9 cellular contexts compared by ENCODE assay signal in the genomic region with DNA sequence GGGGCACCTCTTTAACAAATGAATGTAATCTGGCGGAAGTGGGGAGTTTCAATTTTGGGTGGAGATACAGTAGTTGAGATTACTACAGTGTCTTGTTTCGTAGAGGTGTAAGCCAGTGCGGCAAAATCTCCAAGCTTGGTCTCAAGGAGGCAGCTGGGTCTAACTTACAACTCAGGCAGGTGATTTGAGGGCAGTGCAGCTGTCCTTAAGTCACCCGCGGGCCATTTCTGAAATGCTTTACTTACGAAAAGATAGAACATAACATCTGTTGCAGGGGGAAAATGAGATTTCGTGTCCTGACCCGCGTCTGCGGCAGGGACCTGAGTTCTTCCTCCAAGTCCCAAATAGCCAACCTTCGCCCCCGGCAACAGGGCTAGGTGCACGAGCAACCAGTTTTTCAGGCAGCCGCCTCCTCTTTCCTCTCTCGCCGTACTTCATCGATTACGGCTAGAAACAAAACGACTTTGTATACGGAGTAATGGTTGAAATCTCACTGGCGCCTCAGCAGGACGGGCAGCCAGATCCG. TPM values are rescaled to one million over a fixed set of nuclear protein-coding genes. Genes with fewer than 3 reads are reported as not detected.
DNase-seq lines count a peak whose midpoint lies in the region; ATAC-seq and TF ChIP-seq lines count a peak whose summit lies in the region.
"Had no signal": no experiment of that assay in that cellular context is flagged by ENCODE, and none has a peak within 500 bp of the region (broad histone marks: within the 10 kb centered on the region; RNA-seq: fewer than 3 reads in every experiment).

No MANE protein-coding gene starts in this region.

- H3K36me3 ChIP-seq in BLaER1 (peaks cover 16% of the 10 kb centered on the region), thoracic aorta (no peaks in the 10 kb centered on the region)

- H3K4me1 ChIP-seq in BLaER1: peaks cover 34% of the 10 kb centered on the region
- H3K4me1 ChIP-seq in thoracic aorta (ENCODE audit: control insufficient read depth in 1 of 2, low read depth in 2 of 2): peaks cover 12 to 16% of the 10 kb centered on the region in 2 donors

- intact Hi-C loops in lower leg skin (cut with DNase I; ENCODE audit: low total_unique reads): no loop called here

- DNase-seq in NCI-H82 (lab: John Stamatoyannopoulos, UW): peak; percentile 98
- DNase-seq in central memory CD8-positive, alpha-beta T cell (ENCODE audit: low spot score in 2 of 2): no peak
- DNase-seq in lower leg skin (ENCODE audit: low spot score in 2 of 2): no peak
- no peak for DNase-seq in thoracic aorta (ENCODE audit: low spot score)
- no peak for DNase-seq in stimulated activated CD4-positive, alpha-beta T cell treated with anti-CD3 and anti-CD28 coated beads, Interleukin-4, amount 100 ng/mL, for 1 hour

- H3K4me3 Mint-ChIP-seq in central memory CD8-positive, alpha-beta T cell: peak overlapping the region; percentile 96

- H3K27ac ChIP-seq in BLaER1 (peak overlapping the region; percentile 97), thoracic aorta (peak overlapping the region; percentile 93 to 94)

- no peaks in the 10 kb centered on the region for H3K27me3 Mint-ChIP-seq in central memory CD8-positive, alpha-beta T cell

- H3K27me3 ChIP-seq in BLaER1 (no peaks in the 10 kb centered on the region), thoracic aorta (replicated peaks; ENCODE audit: insufficient read depth) (no peaks in the 10 kb centered on the region)

- H3K4me2 ChIP-seq in BLaER1: peak overlapping the region; percentile 88

- ATAC-seq in GM18858 (IDR thresholded peaks at IDR 0.05; ENCODE audit: unreplicated experiment) (peak; percentile 26), HG02970 (IDR thresholded peaks at IDR 0.05; ENCODE audit: low FRiP score, unreplicated experiment) (peak; percentile 19), thoracic aorta (ENCODE audit: insufficient number of reproducible peaks, low FRiP score, low read depth) (peak; percentile 7)
- ATAC-seq in central memory CD8-positive, alpha-beta T cell (replicated peaks; ENCODE audit: extremely low read depth, poor library complexity, severe bottlenecking): peak; percentile 27

- WGBS in lower leg skin, 2 donors: 2% methylated on average over 22 to 23 of the region's 23 CpGs

- H4K20me1 ChIP-seq in BLaER1: peaks cover 10% of the 10 kb centered on the region

- H3K4me3 ChIP-seq in BLaER1: peak overlapping the region; percentile 88
- peak overlapping the region; percentile 75 for H3K4me3 ChIP-seq in lower leg skin (ENCODE audit: low read depth, poor library complexity, severe bottlenecking)
- peak overlapping the region; percentile 80 for H3K4me3 ChIP-seq in thoracic aorta

- no peaks in the 10 kb centered on the region for H3K9me3 ChIP-seq in BLaER1
- H3K9me3 ChIP-seq in thoracic aorta: no peaks in the 10 kb centered on the region

- H3K9me3 Mint-ChIP-seq in central memory CD8-positive, alpha-beta T cell: no peaks in the 10 kb centered on the region

- H3K36me3 Mint-ChIP-seq in central memory CD8-positive, alpha-beta T cell (ENCODE audit: insufficient read depth): peaks cover 6% of the 10 kb centered on the region

- peak overlapping the region; percentile 96 for H3K27ac Mint-ChIP-seq in central memory CD8-positive, alpha-beta T cell (ENCODE audit: low read depth)

- TF ChIP-seq CTCF in lower leg skin (IDR thresholded peaks at IDR 0.05) (no peak), thoracic aorta (IDR thresholded peaks at IDR 0.05) (no peak)

- TF ChIP-seq POLR2A in lower leg skin (IDR thresholded peaks at IDR 0.05): no peak

- peak overlapping the region; percentile 94 for H3K9ac ChIP-seq in BLaER1

- peaks cover 37% of the 10 kb centered on the region for H3K4me1 Mint-ChIP-seq in central memory CD8-positive, alpha-beta T cell

RNA-seq across cellular contexts. Expression of a gene that starts 0.5 kb away (rescaled TPM):
- total RNA-seq in lower leg skin (10 to 100 TPM in 3 of 4 donors, 1 to 10 TPM in 1; 7.6 to 13.9 (median 10.2) TPM), thoracic aorta (1 to 10 TPM; 7.5 to 8.4 TPM)

RNA-seq across cellular contexts. Expression of a gene that starts 18.4 kb away (rescaled TPM):
- total RNA-seq in lower leg skin (under 1 TPM in 1 of 4 donors, not detected in 3; 0.42 TPM), thoracic aorta (not detected)

RNA-seq across cellular contexts. Expression of a gene that starts 49.0 kb away (rescaled TPM):
- under 1 TPM in 1 of 4 donors, not detected in 3; 0.07 TPM for total RNA-seq in lower leg skin
- under 1 TPM; 0.41 to 0.78 TPM for total RNA-seq in thoracic aorta
- total RNA-seq: T-helper 2 cell treated with Interferon-gamma antibody and Interleukin-4, amounts not matched to agents 100 ng/mL and 5 ng/mL, for 36 hours had no signal
